6 cellular contexts compared by ENCODE assay signal in the genomic region with DNA sequence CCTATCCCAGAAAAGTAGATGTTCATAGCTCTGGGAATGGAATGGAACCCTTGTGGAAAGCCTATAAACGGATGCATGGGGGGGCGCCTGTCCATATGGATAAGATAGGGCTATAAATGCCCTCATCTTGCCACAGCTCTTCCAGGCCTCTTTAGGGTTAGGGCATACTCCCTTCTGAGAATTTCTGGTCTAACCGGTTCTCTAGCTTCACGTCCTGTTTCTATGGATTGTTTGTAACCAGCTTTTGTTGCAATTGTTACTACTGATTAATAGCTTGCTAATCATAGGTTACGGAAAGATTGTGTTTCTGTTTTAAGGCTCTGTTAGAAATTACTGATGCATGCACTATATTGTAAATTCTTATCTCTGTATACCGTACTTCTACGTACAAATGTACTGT. TPM values are rescaled to one million over a fixed set of nuclear protein-coding genes. Genes with fewer than 3 reads are reported as not detected.
"Had no signal": no experiment of that assay in that cellular context is flagged by ENCODE, and none has a peak within 500 bp of the region (broad histone marks: within the 10 kb centered on the region; RNA-seq: fewer than 3 reads in every experiment).

No MANE protein-coding gene starts in this region.

RNA-seq across cellular contexts. Expression of a gene that starts 9.3 kb away (rescaled TPM):
- total RNA-seq: activated naive CD4-positive, alpha-beta T cell treated with anti-CD3 and anti-CD28 coated beads for 36 hours; activated T-cell treated with anti-CD3 and anti-CD28 coated beads, Interleukin-2, amount 50 U/mL, for 4 hours; left lobe of liver; lung microvascular endothelial cell; renal cortical epithelial cell; thyroid gland had no signal

RNA-seq across cellular contexts. Expression of a gene that starts 20.5 kb away (rescaled TPM):
- total RNA-seq: activated naive CD4-positive, alpha-beta T cell treated with anti-CD3 and anti-CD28 coated beads for 36 hours; activated T-cell treated with anti-CD3 and anti-CD28 coated beads, Interleukin-2, amount 50 U/mL, for 4 hours; left lobe of liver; lung microvascular endothelial cell; renal cortical epithelial cell; thyroid gland had no signal
